18 cellular contexts compared by ENCODE assay signal in genomic region chr1:97506368-97506767, GRCh38.
A peak's percentile ranks its signal among the peaks of the same experiment; 100 is the strongest.
DNase-seq lines count a peak whose midpoint lies in the region; ATAC-seq, FAIRE-seq and TF ChIP-seq lines count a peak whose summit lies in the region.
"Had no signal": no experiment of that assay in that cellular context is flagged by ENCODE, and none has a peak within 500 bp of the region (broad histone marks: within the 10 kb centered on the region; RNA-seq: fewer than 3 reads in every experiment).

No MANE protein-coding gene starts in this region.

- peak overlapping the region; percentile 54 for H3K4me2 ChIP-seq in OCI-LY3 (ENCODE audit: low read length)
- no peak overlapping the region for H3K4me2 ChIP-seq in GM12878 (ENCODE audit: control insufficient read depth, insufficient read depth)

- H3K4me1 ChIP-seq in OCI-LY3 (ENCODE audit: low read length): peaks cover 22% of the 10 kb centered on the region
- H3K4me1 ChIP-seq in GM12878 (ENCODE audit: control insufficient read depth, insufficient read depth, low read length): no peaks in the 10 kb centered on the region
- H3K4me1 ChIP-seq: HAP-1 had no signal

- no peaks in the 10 kb centered on the region for H3K9me3 ChIP-seq in OCI-LY3 (ENCODE audit: insufficient read depth, low read length)
- H3K9me3 ChIP-seq in GM12878 (replicated peaks; ENCODE audit: control insufficient read depth, insufficient read depth, low read length): no peaks in the 10 kb centered on the region; the same call in 2 of the 3 replicates
- H3K9me3 ChIP-seq: HAP-1 had no signal

- DNase-seq in GM18507 (ENCODE audit: extremely low spot score, insufficient read length, low read depth) (no peak), GM12878 (ENCODE audit: low read depth, low spot score) (no peak), DMS79 (lab: John Stamatoyannopoulos, UW) (no peak), KG1 (lab: John Stamatoyannopoulos, UW) (no peak), OCI-M1 (lab: John Stamatoyannopoulos, UW) (no peak), HCEC 1CT (no peak)
- DNase-seq: C1 segment of cervical spinal cord; Calu3; CD4-positive, alpha-beta memory T cell; COR-L47; DMS53; DND-41; GOT3 had no signal

- H3K27me3 ChIP-seq in OCI-LY3 (ENCODE audit: low read depth, low read length): no peaks in the 10 kb centered on the region
- no peaks in the 10 kb centered on the region for H3K27me3 ChIP-seq in GM12878 (replicated peaks in 1 of 2; ENCODE audit: control insufficient read depth in 2 of 2, insufficient read depth in 2 of 2, low read length in 1 of 2)

- no TSS peak for BruUV-seq in GM12878 (replicated peaks; lab: Mats Ljungman, UMichigan)

- ATAC-seq in GM18511 (IDR thresholded peaks at IDR 0.05; ENCODE audit: unreplicated experiment) (peak; percentile 36), GM12878 (peak; percentile 64)

- TF ChIP-seq EP300 in GM12878 (IDR thresholded peaks at IDR 0.05; ENCODE audit: borderline replicate concordance in 1 of 2, control insufficient read depth in 1 of 2, low read depth in 2 of 2, low read length in 2 of 2): no peak

- RAD21 ChIA-PET in GM12878 (lab: Charles Lee; ENCODE audit: unreplicated experiment): interaction anchor here (0.8 to 1.7 kb wide), 6 partner anchors 19 to 263 kb away, joined by 3 to 10 read pairs (median 4); no protein-coding TSS in a partner anchor

- H2AFZ ChIP-seq in OCI-LY3 (ENCODE audit: low read depth, low read length) (no peak overlapping the region), GM12878 (ENCODE audit: control insufficient read depth, low read depth, low read length) (no peak overlapping the region)

- POLR2A ChIA-PET in GM12878 (lab: Charles Lee): no interaction called here

- FAIRE-seq in GM18507 (lab: Jason Lieb, UNC) (peak; percentile 35), GM12878 (lab: Jason Lieb, UNC) (no peak)
- FAIRE-seq: G401.6, H54 had no signal

- no peak for TF ChIP-seq RAD21 in GM12878 (IDR thresholded peaks at IDR 0.05; ENCODE audit: insufficient read depth, low read depth, low read length)

- peak overlapping the region; percentile 51 for H3K27ac ChIP-seq in OCI-LY3 (ENCODE audit: low read length)
- no peak overlapping the region for H3K27ac ChIP-seq in GM12878 (ENCODE audit: control insufficient read depth, insufficient read depth)

- CTCF ChIA-PET in GM12878 (lab: Yijun Ruan, JAX): interaction anchor here (0.8 to 2.9 kb wide), 4 partner anchors 19 to 263 kb away, joined by 3 to 9 read pairs (median 7); no protein-coding TSS in a partner anchor

- H4K20me1 ChIP-seq in OCI-LY3 (ENCODE audit: insufficient read depth, low read length): no peaks in the 10 kb centered on the region
- no peaks in the 10 kb centered on the region for H4K20me1 ChIP-seq in GM12878 (ENCODE audit: control insufficient read depth, insufficient read depth)

- H3K36me3 ChIP-seq in OCI-LY3 (replicated peaks; ENCODE audit: low read depth, low read length) (no peaks in the 10 kb centered on the region), GM12878 (ENCODE audit: control insufficient read depth in 2 of 2, insufficient read depth in 2 of 2, low read length in 1 of 2) (no peaks in the 10 kb centered on the region)
- H3K36me3 ChIP-seq: HAP-1 had no signal

- SMC1A ChIA-PET in GM12878 (lab: Charles Lee; ENCODE audit: uncharacterized antibody, unreplicated experiment): interaction anchor here (1.0 to 4.1 kb wide), 11 partner anchors 10 to 264 kb away, joined by 3 to 20 read pairs (median 6); no protein-coding TSS in a partner anchor

- intact Hi-C loops in GM12878 (cut with micrococcal nuclease; ENCODE audit: unreplicated experiment): loop anchor here (5.0 kb wide), 3 partner anchors 44 to 344 kb away; no protein-coding TSS in a partner anchor

- WGBS in GM12878 (ENCODE audit: insufficient coverage, insufficient replicate concordance, low lambda C conversion rate, missing lambda C conversion rate): 43% methylated on average over 1 of the region's 1 CpG

- no peaks in the 10 kb centered on the region for H3K79me2 ChIP-seq in OCI-LY3 (ENCODE audit: low read length)
- no peaks in the 10 kb centered on the region for H3K79me2 ChIP-seq in GM12878 (ENCODE audit: control insufficient read depth, insufficient read depth, low read length)

- H3K9ac ChIP-seq in OCI-LY3 (ENCODE audit: low read length) (no peak overlapping the region), GM12878 (ENCODE audit: control insufficient read depth, insufficient read depth, low read length) (no peak overlapping the region)

- no peak for TF ChIP-seq POLR2A in GM12878 (IDR thresholded peaks at IDR 0.05; ENCODE audit: low read depth, low read length)

- in situ Hi-C loops in GM12878 (cut with MboI): no loop called here

- H3K4me3 ChIP-seq in OCI-LY3 (ENCODE audit: low read length): peak overlapping the region; percentile 16; the same call in 1 of the 2 replicates
- no peak overlapping the region for H3K4me3 ChIP-seq in GM12878
- H3K4me3 ChIP-seq: HAP-1 had no signal

- TF ChIP-seq CTCF in OCI-LY3 (IDR thresholded peaks at IDR 0.05; ENCODE audit: low read depth, low read length) (no peak), GM12878 (IDR thresholded peaks at IDR 0.05 in 2 of 3, conservative IDR thresholded peaks at IDR 0.05 in 1 of 3; ENCODE audit: control insufficient read depth in 2 of 3, extremely low read depth in 1 of 3, insufficient read depth in 1 of 3, low read depth in 3 of 3, low read length in 3 of 3) (no peak)

TF ChIP-seq in GM12878, 131 proteins besides CTCF, POLR2A, EP300 and RAD21:
- TF ChIP-seq E2F4 (IDR thresholded peaks at IDR 0.05; ENCODE audit: low read depth, low read length) (no peak), MTA2 (IDR thresholded peaks at IDR 0.05; ENCODE audit: low read depth) (peak; percentile 77; the same call in 1 of the 2 replicates)
